ENCODE assay signal across 10 cellular contexts in the genomic region with DNA sequence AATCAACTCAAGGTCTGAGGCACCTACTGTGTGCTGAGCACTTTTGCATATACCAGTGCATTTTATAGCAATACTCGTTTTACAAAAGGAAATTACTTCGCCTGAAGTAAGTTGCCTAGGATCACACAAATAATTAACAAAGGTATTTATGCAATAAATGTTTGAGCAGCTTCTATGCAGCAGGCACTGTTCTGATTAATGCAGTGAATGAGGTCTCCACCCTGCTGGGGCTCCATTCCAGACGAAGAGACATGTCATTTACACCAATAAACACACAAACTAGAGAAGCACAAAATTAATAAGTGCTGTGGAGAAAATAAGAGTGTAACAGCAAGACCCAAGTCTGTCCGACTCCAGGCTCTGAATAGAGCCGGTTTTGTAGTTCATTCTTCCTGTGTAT. TPM values are rescaled to one million over a fixed set of nuclear protein-coding genes. Genes with fewer than 3 reads are reported as not detected.
DNase-seq lines count a peak whose midpoint lies in the region; ATAC-seq and TF ChIP-seq lines count a peak whose summit lies in the region.
"Had no signal": no experiment of that assay in that cellular context is flagged by ENCODE, and none has a peak within 500 bp of the region (broad histone marks: within the 10 kb centered on the region; RNA-seq: fewer than 3 reads in every experiment).

No MANE protein-coding gene starts in this region.

- no peaks in the 10 kb centered on the region for H3K36me3 Mint-ChIP-seq in activated T-cell treated with anti-CD3 and anti-CD28 coated beads, Interleukin-2, amount 50 U/mL, for 24 hours (ENCODE audit: low read depth)
- H3K36me3 Mint-ChIP-seq in activated T-helper 2 cell treated with anti-CD3 and anti-CD28 coated beads, Interferon-gamma antibody, Interleukin-2, Interleukin-4, amounts not matched to agents 10 μg/mL and 5 μg/mL and 100 μg/mL, durations not matched to agents 14 hours and 24 hours and 36 hours (ENCODE audit: low read depth) = no peaks in the 10 kb centered on the region

- no peak for TF ChIP-seq POLR2A in stomach (IDR thresholded peaks at IDR 0.05)

- no peak overlapping the region for H3K27ac Mint-ChIP-seq in activated T-cell treated with anti-CD3 and anti-CD28 coated beads, Interleukin-2, amount 50 U/mL, for 24 hours
- no peak overlapping the region for H3K27ac Mint-ChIP-seq in activated T-helper 2 cell treated with anti-CD3 and anti-CD28 coated beads, Interferon-gamma antibody, Interleukin-2, Interleukin-4, amounts not matched to agents 10 μg/mL and 5 μg/mL and 100 μg/mL, durations not matched to agents 14 hours and 24 hours and 36 hours

- no peak for DNase-seq in activated T-cell treated with anti-CD3 and anti-CD28 coated beads, Interleukin-2, amount 50 U/mL, for 24 hours
- DNase-seq in activated T-cell treated with anti-CD3 and anti-CD28 coated beads, Interleukin-2, amount 50 U/mL, for 48 hours = no peak
- no peak for DNase-seq in activated T-helper 2 cell treated with anti-CD3 and anti-CD28 coated beads, Interferon-gamma antibody, Interleukin-2, Interleukin-4, amounts not matched to agents 10 μg/mL and 5 μg/mL and 100 μg/mL, durations not matched to agents 14 hours and 24 hours and 36 hours (ENCODE audit: low spot score)
- DNase-seq in stomach (no peak), activated gamma-delta T cell treated with Interleukin-2 at 50 U/mL for 16 hours (no peak)
- DNase-seq in effector memory CD4-positive, alpha-beta T cell = no peak
- DNase-seq: activated gamma-delta T cell had no signal

- no peaks in the 10 kb centered on the region for H3K9me3 Mint-ChIP-seq in activated T-cell treated with anti-CD3 and anti-CD28 coated beads, Interleukin-2, amount 50 U/mL, for 24 hours
- no peaks in the 10 kb centered on the region for H3K9me3 Mint-ChIP-seq in activated T-helper 2 cell treated with anti-CD3 and anti-CD28 coated beads, Interferon-gamma antibody, Interleukin-2, Interleukin-4, amounts not matched to agents 10 μg/mL and 5 μg/mL and 100 μg/mL, durations not matched to agents 14 hours and 24 hours and 36 hours

- H3K27me3 Mint-ChIP-seq in activated T-cell treated with anti-CD3 and anti-CD28 coated beads, Interleukin-2, amount 50 U/mL, for 24 hours = peaks cover 60% of the 10 kb centered on the region
- H3K27me3 Mint-ChIP-seq in activated T-helper 2 cell treated with anti-CD3 and anti-CD28 coated beads, Interferon-gamma antibody, Interleukin-2, Interleukin-4, amounts not matched to agents 10 μg/mL and 5 μg/mL and 100 μg/mL, durations not matched to agents 14 hours and 24 hours and 36 hours (ENCODE audit: low read depth) = peaks cover 14% of the 10 kb centered on the region

- peaks cover 17% of the 10 kb centered on the region for H3K4me1 Mint-ChIP-seq in activated T-cell treated with anti-CD3 and anti-CD28 coated beads, Interleukin-2, amount 50 U/mL, for 24 hours (ENCODE audit: low read depth)
- peaks cover 10% of the 10 kb centered on the region for H3K4me1 Mint-ChIP-seq in activated T-helper 2 cell treated with anti-CD3 and anti-CD28 coated beads, Interferon-gamma antibody, Interleukin-2, Interleukin-4, amounts not matched to agents 10 μg/mL and 5 μg/mL and 100 μg/mL, durations not matched to agents 14 hours and 24 hours and 36 hours (ENCODE audit: low read depth)

- no peak for ATAC-seq in HG03280 (IDR thresholded peaks at IDR 0.05; ENCODE audit: unreplicated experiment)

- H3K9ac ChIP-seq in iPS-15b (ENCODE audit: low read depth, low read length) = no peak overlapping the region

- H3K4me1 ChIP-seq in iPS-15b (ENCODE audit: control insufficient read depth, insufficient read depth, low read length) = no peaks in the 10 kb centered on the region
- peaks cover 7 to 9% (median 8%) of the 10 kb centered on the region in 4 donors for H3K4me1 ChIP-seq in stomach
- H3K4me1 ChIP-seq in effector memory CD4-positive, alpha-beta T cell (ENCODE audit: control insufficient read depth, insufficient read depth, low read length, poor library complexity, severe bottlenecking) = no peaks in the 10 kb centered on the region

- intact Hi-C loops in activated T-helper 2 cell treated with anti-CD3 and anti-CD28 coated beads, Interferon-gamma antibody, Interleukin-2, Interleukin-4, amounts not matched to agents 10 μg/mL and 5 μg/mL and 100 μg/mL, durations not matched to agents 14 hours and 24 hours and 36 hours (cut with micrococcal nuclease) = no loop called here
- intact Hi-C loops in stomach (cut with DNase I; ENCODE audit: low total_unique reads) = no loop called here

- peaks cover 8% of the 10 kb centered on the region for H3K27me3 ChIP-seq in iPS-15b (ENCODE audit: control insufficient read depth, insufficient read depth, low read length)
- peaks cover 0 to 39% (median 0%) of the 10 kb centered on the region in 3 donors for H3K27me3 ChIP-seq in stomach
- no peaks in the 10 kb centered on the region for H3K27me3 ChIP-seq in effector memory CD4-positive, alpha-beta T cell (replicated peaks; ENCODE audit: control insufficient read depth, insufficient read depth, low read length, poor library complexity, severe bottlenecking)
- H3K27me3 ChIP-seq: right atrium auricular region had no signal

- H3K27ac ChIP-seq in stomach = no peak overlapping the region
- no peak overlapping the region for H3K27ac ChIP-seq in effector memory CD4-positive, alpha-beta T cell (ENCODE audit: insufficient read depth, low read length, poor library complexity, severe bottlenecking)
- H3K27ac ChIP-seq: right atrium auricular region had no signal

- H3K4me3 Mint-ChIP-seq in activated T-cell treated with anti-CD3 and anti-CD28 coated beads, Interleukin-2, amount 50 U/mL, for 24 hours = peak overlapping the region; percentile 38
- peak overlapping the region; percentile 50 for H3K4me3 Mint-ChIP-seq in activated T-helper 2 cell treated with anti-CD3 and anti-CD28 coated beads, Interferon-gamma antibody, Interleukin-2, Interleukin-4, amounts not matched to agents 10 μg/mL and 5 μg/mL and 100 μg/mL, durations not matched to agents 14 hours and 24 hours and 36 hours (ENCODE audit: low read depth)

- TF ChIP-seq EP300 in stomach (IDR thresholded peaks at IDR 0.05) = no peak

- H3K9me3 ChIP-seq in iPS-15b (ENCODE audit: control insufficient read depth, insufficient read depth, low read length) (no peaks in the 10 kb centered on the region), stomach (no peaks in the 10 kb centered on the region)
- H3K9me3 ChIP-seq in effector memory CD4-positive, alpha-beta T cell (ENCODE audit: control insufficient read depth, low read length) = no peaks in the 10 kb centered on the region
- H3K9me3 ChIP-seq: right atrium auricular region had no signal

- H3K36me3 ChIP-seq in iPS-15b (ENCODE audit: control insufficient read depth, insufficient read depth, low read length) (no peaks in the 10 kb centered on the region), stomach (no peaks in the 10 kb centered on the region)
- no peaks in the 10 kb centered on the region for H3K36me3 ChIP-seq in effector memory CD4-positive, alpha-beta T cell (ENCODE audit: control insufficient read depth, insufficient read depth, low read length)
- H3K36me3 ChIP-seq: right atrium auricular region had no signal

- 37 to 49% (median 40%) methylated on average over 5 of the region's 5 CpGs for WGBS in stomach, 5 donors

- peak overlapping the region; percentile 43 for H3K4me3 ChIP-seq in iPS-15b (ENCODE audit: low read depth, low read length)
- peak overlapping the region; percentile 31 to 45 (median 32) for H3K4me3 ChIP-seq in stomach
- no peak overlapping the region for H3K4me3 ChIP-seq in effector memory CD4-positive, alpha-beta T cell (ENCODE audit: insufficient read depth, low read depth, low read length, poor library complexity, severe bottlenecking)

- no peak for TF ChIP-seq CTCF in stomach (IDR thresholded peaks at IDR 0.05)

RNA-seq across cellular contexts. Expression of a gene that starts 17.5 kb away (rescaled TPM):
- 0.21 TPM in 1 of 2 replicates, not detected in the other for total RNA-seq in activated T-helper 2 cell treated with anti-CD3 and anti-CD28 coated beads, Interferon-gamma antibody, Interleukin-2, Interleukin-4, amounts not matched to agents 10 μg/mL and 5 μg/mL and 100 μg/mL, durations not matched to agents 14 hours and 24 hours and 36 hours
- under 1 TPM in 3 of 5 donors, not detected in 2; 0.14 to 0.29 (median 0.18) TPM for total RNA-seq in stomach
- polyA plus RNA-seq in stomach = under 1 TPM; under 0.01 to 0.92 (median 0.18) TPM
